In the genomic region with DNA sequence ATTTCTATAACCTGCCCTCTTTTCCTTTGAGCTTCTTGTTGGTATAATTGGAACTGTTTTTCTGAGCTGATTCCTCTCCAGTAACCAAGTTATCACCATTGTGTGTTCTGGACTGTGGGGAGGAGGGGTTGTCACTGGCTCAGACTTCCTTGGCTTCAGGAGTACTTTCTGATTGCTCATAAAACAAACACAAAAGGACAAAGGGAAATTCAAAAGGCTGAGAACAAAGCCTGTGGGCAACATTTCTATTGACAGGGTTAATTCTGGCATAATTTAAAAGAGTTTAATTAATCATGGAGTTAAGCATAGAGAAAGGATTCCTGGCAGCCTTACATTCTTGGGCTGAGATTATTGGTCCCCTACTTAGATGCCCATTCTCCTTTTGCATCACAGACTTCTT, we compare ENCODE assay signal across 20 cellular contexts.
DNase-seq lines count a peak whose midpoint lies in the region; ATAC-seq, FAIRE-seq and TF ChIP-seq lines count a peak whose summit lies in the region.
"Had no signal": no experiment of that assay in that cellular context is flagged by ENCODE, and none has a peak within 500 bp of the region (broad histone marks: within the 10 kb centered on the region; RNA-seq: fewer than 3 reads in every experiment).

No MANE protein-coding gene starts in this region.

- no TSS peak for BruUV-seq in HepG2 (replicated peaks; lab: Mats Ljungman, UMichigan)

- DNase-seq in HAP-1 (ENCODE audit: low spot score in 2 of 2) (peak; percentile 36 to 53), astrocyte (ENCODE audit: low read depth) (peak; percentile 30), fibroblast of pulmonary artery (ENCODE audit: low read depth) (peak; percentile 43), renal cortical epithelial cell (ENCODE audit: low read depth) (peak; percentile 91), Kasumi-1 (lab: John Stamatoyannopoulos, UW) (no peak), HepG2 (ENCODE audit: low spot score) (no peak)
- no peak for DNase-seq in activated T-cell treated with anti-CD3 and anti-CD28 coated beads, Interleukin-2, amount 50 U/mL, for 48 hours
- DNase-seq: activated CD4-positive, alpha-beta T cell treated with anti-CD3 and anti-CD28 coated beads, Interleukin-2, amount 10 ng/mL, durations not matched to agents 7 days and 5 days; activated naive CD8-positive, alpha-beta T cell treated with anti-CD3 and anti-CD28 coated beads, Interleukin-2, amount 50 U/mL, for 24 hours; dorsolateral prefrontal cortex; glutamatergic neuron; H9; left lung; NCI-H748 treated with DMSO at 0.1 percent for 48 hours; psoas muscle; T-helper 1 cell; upper lobe of right lung had no signal

- H3K36me3 ChIP-seq in HAP-1 (replicated peaks), result no peaks in the 10 kb centered on the region
- no peaks in the 10 kb centered on the region for H3K36me3 ChIP-seq in astrocyte (ENCODE audit: insufficient read depth, low read length)
- no peaks in the 10 kb centered on the region for H3K36me3 ChIP-seq in HepG2 (replicated peaks in 1 of 2; ENCODE audit: control insufficient read depth in 1 of 2, insufficient read depth in 2 of 2, low read length in 2 of 2)
- H3K36me3 ChIP-seq: left lung, upper lobe of right lung had no signal

- H4K20me1 ChIP-seq in astrocyte (ENCODE audit: insufficient read depth, low read length) (no peaks in the 10 kb centered on the region), HepG2 (ENCODE audit: insufficient read depth, low read length) (no peaks in the 10 kb centered on the region)

- peaks cover 19% of the 10 kb centered on the region for H3K4me1 Mint-ChIP-seq in astrocyte (ENCODE audit: low read depth, unreplicated experiment)
- H3K4me1 Mint-ChIP-seq: activated CD4-positive, alpha-beta T cell treated with anti-CD3 and anti-CD28 coated beads, Interleukin-2, amount 10 ng/mL, durations not matched to agents 7 days and 5 days; activated naive CD8-positive, alpha-beta T cell treated with anti-CD3 and anti-CD28 coated beads, Interleukin-2, amount 50 U/mL, for 24 hours had no signal

- TF ChIP-seq CTCF in astrocyte (IDR thresholded peaks at IDR 0.05; ENCODE audit: insufficient read depth, low read depth, low read length) (no peak), fibroblast of pulmonary artery (IDR thresholded peaks at IDR 0.05; ENCODE audit: low read length, missing control alignments) (no peak), HepG2 (CRISPR knock-in tag; IDR thresholded peaks at IDR 0.05) (no peak)

- FAIRE-seq in astrocyte (lab: Jason Lieb, UNC), result no peak
- no peak for FAIRE-seq in HepG2 (lab: Jason Lieb, UNC)

- no peak overlapping the region for H3K4me3 Mint-ChIP-seq in astrocyte (ENCODE audit: unreplicated experiment)
- H3K4me3 Mint-ChIP-seq: activated CD4-positive, alpha-beta T cell treated with anti-CD3 and anti-CD28 coated beads, Interleukin-2, amount 10 ng/mL, durations not matched to agents 7 days and 5 days; activated naive CD8-positive, alpha-beta T cell treated with anti-CD3 and anti-CD28 coated beads, Interleukin-2, amount 50 U/mL, for 24 hours; H9 had no signal

- H3K27me3 Mint-ChIP-seq in astrocyte (ENCODE audit: low read depth, unreplicated experiment), result no peaks in the 10 kb centered on the region

- peak overlapping the region; percentile 13 for H3K27ac Mint-ChIP-seq in astrocyte (ENCODE audit: unreplicated experiment)
- H3K27ac Mint-ChIP-seq: activated CD4-positive, alpha-beta T cell treated with anti-CD3 and anti-CD28 coated beads, Interleukin-2, amount 10 ng/mL, durations not matched to agents 7 days and 5 days; activated naive CD8-positive, alpha-beta T cell treated with anti-CD3 and anti-CD28 coated beads, Interleukin-2, amount 50 U/mL, for 24 hours; activated T-helper 2 cell treated with anti-CD3 and anti-CD28 coated beads, Interferon-gamma antibody, Interleukin-2, Interleukin-4, amounts not matched to agents 10 μg/mL and 5 μg/mL and 100 μg/mL, durations not matched to agents 14 hours and 24 hours and 36 hours; H9 had no signal

- no peak for TF ChIP-seq POLR2A in HepG2 (IDR thresholded peaks at IDR 0.05; ENCODE audit: insufficient read depth in 1 of 2, low read depth in 2 of 2, low read length in 2 of 2)

- H3K4me2 ChIP-seq in astrocyte (ENCODE audit: low read length) (peak overlapping the region; percentile 9), HepG2 (ENCODE audit: low read depth, low read length) (no peak overlapping the region)

- no peak for ATAC-seq in HepG2
- no peak for ATAC-seq in GM21529 (IDR thresholded peaks at IDR 0.05; ENCODE audit: unreplicated experiment)
- ATAC-seq: activated naive CD8-positive, alpha-beta T cell treated with anti-CD3 and anti-CD28 coated beads, Interleukin-2, amount 50 U/mL, for 24 hours; esophagus mucosa; left lung; psoas muscle; upper lobe of right lung had no signal

- TF ChIP-seq EP300 in HepG2 (IDR thresholded peaks at IDR 0.05; ENCODE audit: low read depth in 2 of 2, low read length in 2 of 2) (no peak), HepG2 (CRISPR knock-in tag; IDR thresholded peaks at IDR 0.05; ENCODE audit: borderline replicate concordance) (no peak)

- TF ChIP-seq RAD21 in HepG2 (CRISPR knock-in tag; IDR thresholded peaks at IDR 0.05), result no peak

- H3K27ac ChIP-seq in astrocyte (ENCODE audit: low read depth, low read length) (no peak overlapping the region), HepG2 (ENCODE audit: extremely low read length, insufficient read depth, low read length) (no peak overlapping the region)
- H3K27ac ChIP-seq: left lung, psoas muscle, upper lobe of right lung had no signal

- H2AFZ ChIP-seq in astrocyte (ENCODE audit: low read depth, low read length) (no peak overlapping the region), HepG2 (ENCODE audit: low read length) (no peak overlapping the region)

- in situ Hi-C loops in HAP-1 (cut with MboI; ENCODE audit: low sequenced_read_pairs) (no loop called here), HepG2 (cut with HindIII; ENCODE audit: extremely low pct_ligation_motif_present, low pct_unique_long_range_greater_than_20kb) (no loop called here)

- POLR2A ChIA-PET in HepG2 (lab: Yijun Ruan, JAX), result no interaction called here

- H3K4me1 ChIP-seq in HAP-1 (no peaks in the 10 kb centered on the region), astrocyte (ENCODE audit: insufficient read depth, low read length) (peaks cover 8% of the 10 kb centered on the region), HepG2 (ENCODE audit: insufficient read depth, low read length) (no peaks in the 10 kb centered on the region)
- H3K4me1 ChIP-seq: left lung, psoas muscle, upper lobe of right lung had no signal

- no peaks in the 10 kb centered on the region for H3K79me2 ChIP-seq in astrocyte (ENCODE audit: insufficient read depth, low read length)
- no peaks in the 10 kb centered on the region for H3K79me2 ChIP-seq in HepG2 (ENCODE audit: insufficient read depth, low read length)

- H3K9me3 Mint-ChIP-seq in astrocyte (ENCODE audit: unreplicated experiment), result no peaks in the 10 kb centered on the region
- H3K9me3 Mint-ChIP-seq: activated CD4-positive, alpha-beta T cell treated with anti-CD3 and anti-CD28 coated beads, Interleukin-2, amount 10 ng/mL, durations not matched to agents 7 days and 5 days; activated naive CD8-positive, alpha-beta T cell treated with anti-CD3 and anti-CD28 coated beads, Interleukin-2, amount 50 U/mL, for 24 hours; activated T-helper 2 cell treated with anti-CD3 and anti-CD28 coated beads, Interferon-gamma antibody, Interleukin-2, Interleukin-4, amounts not matched to agents 10 μg/mL and 5 μg/mL and 100 μg/mL, durations not matched to agents 14 hours and 24 hours and 36 hours; H9 had no signal

- H3K27me3 ChIP-seq in HAP-1 (ENCODE audit: low read depth) (peaks cover 17% of the 10 kb centered on the region; the same call in 1 of the 2 replicates), astrocyte (ENCODE audit: insufficient read depth, low read length) (no peaks in the 10 kb centered on the region), HepG2 (ENCODE audit: control insufficient read depth in 1 of 2, insufficient read depth in 2 of 2, low read length in 2 of 2) (peaks cover 0 to 2% of the 10 kb centered on the region in 2 experiments; a peak in 1 of 5 replicates)
- H3K27me3 ChIP-seq: left lung, upper lobe of right lung had no signal

- CTCF ChIA-PET in HepG2 (lab: Yijun Ruan, JAX; ENCODE audit: low intra/inter-chr PET ratio, low total read pairs), result no interaction called here

- intact Hi-C loops in HepG2 (cut with micrococcal nuclease; ENCODE audit: unreplicated experiment), result no loop called here

- no peaks in the 10 kb centered on the region for H3K36me3 Mint-ChIP-seq in astrocyte (ENCODE audit: low read depth, unreplicated experiment)

- H3K9ac ChIP-seq in astrocyte (ENCODE audit: low read length), result no peak overlapping the region
- no peak overlapping the region for H3K9ac ChIP-seq in HepG2 (ENCODE audit: insufficient read depth, low read depth, low read length)

- no peak overlapping the region for H3K4me3 ChIP-seq in HAP-1
- H3K4me3 ChIP-seq in astrocyte (ENCODE audit: insufficient read depth, low read depth, low read length), result no peak overlapping the region
- H3K4me3 ChIP-seq in fibroblast of pulmonary artery (replicated peaks; ENCODE audit: low read depth, low read length), result no peak overlapping the region
- no peak overlapping the region for H3K4me3 ChIP-seq in HepG2 (replicated peaks in 1 of 3; ENCODE audit: insufficient read depth in 1 of 3, low read depth in 2 of 3, low read length in 3 of 3)
- H3K4me3 ChIP-seq: dorsolateral prefrontal cortex, left lung, psoas muscle, upper lobe of right lung had no signal

- H3K9me3 ChIP-seq in HAP-1 (no peaks in the 10 kb centered on the region), astrocyte (ENCODE audit: insufficient read depth, low read depth, low read length) (no peaks in the 10 kb centered on the region), HepG2 (ENCODE audit: low read length) (no peaks in the 10 kb centered on the region)
- H3K9me3 ChIP-seq: left lung, psoas muscle, upper lobe of right lung had no signal

TF ChIP-seq in HepG2, 621 proteins besides CTCF, POLR2A, EP300 and RAD21 (continues in another document):
- TF ChIP-seq BRD4 (CRISPR knock-in tag; IDR thresholded peaks at IDR 0.05) (no peak), ZNF124 (CRISPR knock-in tag; IDR thresholded peaks at IDR 0.05) (no peak), AKAP8 (CRISPR knock-in tag; IDR thresholded peaks at IDR 0.05) (no peak), ZNF251 (CRISPR knock-in tag; IDR thresholded peaks at IDR 0.05) (no peak)

Comparison
In these comparisons a context has a peak if more than half of its experiments do, and no peak if none do; other contexts are left out.
1. DNase-seq: peak in HAP-1 (2 of 2), astrocyte (single experiment), fibroblast of pulmonary artery (single experiment) and renal cortical epithelial cell (single experiment); none in Kasumi-1 (0 of 2), activated T-cell treated with anti-CD3 and anti-CD28 coated beads, Interleukin-2, amount 50 U/mL, for 48 hours (0 of 2) and HepG2 (single experiment).